In the genomic region with DNA sequence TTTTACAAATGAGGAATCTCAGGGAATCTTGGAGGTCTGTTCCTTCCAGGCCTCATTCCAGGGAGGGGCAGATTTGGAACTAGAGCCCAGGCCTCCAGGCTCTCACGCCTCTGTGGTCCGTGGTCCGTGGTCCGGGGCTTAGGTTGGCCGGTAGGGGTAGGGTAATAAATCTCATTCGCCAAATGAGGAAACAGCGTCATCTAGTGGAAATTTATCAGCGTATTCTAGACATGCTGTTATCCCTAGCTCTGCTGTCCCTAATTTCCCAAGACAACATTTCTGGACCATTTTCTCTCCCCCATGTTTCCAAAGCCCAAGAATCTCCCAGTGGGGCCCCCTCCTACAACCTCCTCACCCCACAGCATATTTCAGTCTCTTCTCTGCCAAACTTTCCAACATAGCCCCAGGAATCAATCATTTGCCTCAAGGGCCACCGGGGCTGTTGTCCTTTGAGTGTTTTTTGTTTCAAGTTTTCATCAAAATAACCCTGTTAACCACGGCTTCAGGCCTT, we compare ENCODE assay signal across 8 cellular contexts.
DNase-seq lines count a peak whose midpoint lies in the region; ATAC-seq and TF ChIP-seq lines count a peak whose summit lies in the region.

No MANE protein-coding gene starts in this region.

- H3K4me3 Mint-ChIP-seq in Calu3 (ENCODE audit: low read depth, unreplicated experiment) (no peak overlapping the region), neural crest cell (no peak overlapping the region)

- no peak overlapping the region for H3K27ac Mint-ChIP-seq in Calu3 (ENCODE audit: unreplicated experiment)
- peak overlapping the region; percentile 4 for H3K27ac Mint-ChIP-seq in neural crest cell (ENCODE audit: unreplicated experiment)

- H3K27me3 Mint-ChIP-seq in Calu3 (ENCODE audit: unreplicated experiment) (no peaks in the 10 kb centered on the region), neural crest cell (ENCODE audit: low read depth) (no peaks in the 10 kb centered on the region)

- H3K4me1 Mint-ChIP-seq in Calu3 (ENCODE audit: low read depth, unreplicated experiment) = peaks cover 10% of the 10 kb centered on the region
- H3K4me1 Mint-ChIP-seq in neural crest cell = peaks cover 5% of the 10 kb centered on the region

- ATAC-seq in GM19452 (IDR thresholded peaks at IDR 0.05; ENCODE audit: unreplicated experiment) = peak; percentile 77
- ATAC-seq in HG03565 (IDR thresholded peaks at IDR 0.05; ENCODE audit: unreplicated experiment) = peak; percentile 59

- DNase-seq in Calu3 (peak; percentile 55), NCI-H526 treated with DMSO at 0.1 percent for 48 hours (lab: John Stamatoyannopoulos, UW) (peak; percentile 34), activated T-cell treated with anti-CD3 and anti-CD28 coated beads for 48 hours (ENCODE audit: low read depth) (peak; percentile 0), fibroblast of the conjunctiva (ENCODE audit: low read depth) (peak; percentile 81), neural crest cell (ENCODE audit: low read depth, low spot score) (peak; percentile 54), activated gamma-delta T cell (lab: John Stamatoyannopoulos, UW) (no peak)

- intact Hi-C loops in Calu3 (cut with micrococcal nuclease; ENCODE audit: unreplicated experiment) = loop anchor here (1.0 to 5.0 kb wide), 4 partner anchors 59 to 666 kb away; no protein-coding TSS in a partner anchor

- TF ChIP-seq CTCF in Calu3 (IDR thresholded peaks at IDR 0.05; ENCODE audit: unreplicated experiment) = peak; percentile 81
- peak; percentile 90 for TF ChIP-seq CTCF in neural crest cell (conservative IDR thresholded peaks at IDR 0.05)

- H3K9me3 Mint-ChIP-seq in Calu3 (ENCODE audit: low read depth, unreplicated experiment) (peaks cover 3% of the 10 kb centered on the region), neural crest cell (peaks cover 6% of the 10 kb centered on the region)

- CTCF ChIA-PET in Calu3 (lab: Charles Lee) = interaction anchor here (0.5 to 1.6 kb wide), 10 partner anchors 59 to 899 kb away, joined by 3 to 6 read pairs (median 3); no protein-coding TSS in a partner anchor

- H3K36me3 Mint-ChIP-seq in Calu3 (ENCODE audit: insufficient read depth, unreplicated experiment) (no peaks in the 10 kb centered on the region), neural crest cell (ENCODE audit: low read depth) (peaks cover 3% of the 10 kb centered on the region)

- BruUV-seq in Calu3 (replicated peaks; lab: Mats Ljungman, UMichigan) = no TSS peak
